17 cellular contexts compared by ENCODE assay signal in the genomic region with DNA sequence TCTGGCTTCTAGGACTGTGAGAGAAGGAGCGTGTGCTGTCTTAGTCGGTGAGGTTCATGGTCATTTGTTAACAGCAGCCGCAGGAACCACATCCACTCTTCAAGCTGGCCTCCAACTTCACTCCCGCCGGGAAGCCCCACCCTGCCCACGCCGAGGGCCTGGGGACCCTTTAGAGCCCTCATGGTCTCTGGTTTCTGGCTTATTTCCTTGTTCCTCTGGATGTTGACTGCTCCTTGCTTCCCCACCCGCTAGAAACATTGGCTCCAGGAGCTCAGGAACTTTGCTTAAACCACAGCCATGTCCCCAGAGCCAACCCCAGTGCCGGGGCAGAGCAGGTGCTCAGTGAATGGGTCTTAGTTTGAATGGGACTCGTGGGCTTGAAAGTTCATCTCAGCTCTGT. TPM values are rescaled to one million over a fixed set of nuclear protein-coding genes. Genes with fewer than 3 reads are reported as not detected.
A peak's percentile ranks its signal among the peaks of the same experiment; 100 is the strongest.
DNase-seq lines count a peak whose midpoint lies in the region; ATAC-seq and TF ChIP-seq lines count a peak whose summit lies in the region.
"Had no signal": no experiment of that assay in that cellular context is flagged by ENCODE, and none has a peak within 500 bp of the region (broad histone marks: within the 10 kb centered on the region; RNA-seq: fewer than 3 reads in every experiment).

No MANE protein-coding gene starts in this region.

- peaks cover 8% of the 10 kb centered on the region for H3K4me1 Mint-ChIP-seq in neural progenitor cell
- no peaks in the 10 kb centered on the region for H3K4me1 Mint-ChIP-seq in activated naive CD8-positive, alpha-beta T cell treated with anti-CD3 and anti-CD28 coated beads, Interleukin-2, amount 50 U/mL, for 24 hours

- peaks cover 0 to 8% (median 0%) of the 10 kb centered on the region in 11 experiments; a peak in 1 of 22 replicates for H3K27me3 ChIP-seq in BLaER1 treated with 17β-estradiol and CSF1 and Interleukin-3, amounts not matched to agents 10 nM and 100 nM
- H3K27me3 ChIP-seq in neural progenitor cell (no peaks in the 10 kb centered on the region), spleen (replicated peaks in 1 of 7) (peaks cover 0 to 55% (median 0%) of the 10 kb centered on the region in 7 donors), SJCRH30 (0 out of 2 replicates have a peak, but pooled peaks cover 7% of the 10 kb centered on the region)

- WGBS in spleen, 5 donors, result 50 to 79% (median 68%) methylated on average over 10 of the region's 10 CpGs

- peaks cover 19% of the 10 kb centered on the region for H3K9me3 Mint-ChIP-seq in neural progenitor cell
- H3K9me3 Mint-ChIP-seq in activated naive CD8-positive, alpha-beta T cell treated with anti-CD3 and anti-CD28 coated beads, Interleukin-2, amount 50 U/mL, for 24 hours, result peaks cover 4% of the 10 kb centered on the region

- TF ChIP-seq CTCF in neural progenitor cell (IDR thresholded peaks at IDR 0.05) (no peak), spleen (IDR thresholded peaks at IDR 0.05 in 8 of 11, conservative IDR thresholded peaks at IDR 0.05 in 3 of 11) (no peak)

- H3K27ac Mint-ChIP-seq in neural progenitor cell, result peak overlapping the region; percentile 29
- no peak overlapping the region for H3K27ac Mint-ChIP-seq in activated naive CD8-positive, alpha-beta T cell treated with anti-CD3 and anti-CD28 coated beads, Interleukin-2, amount 50 U/mL, for 24 hours
- H3K27ac Mint-ChIP-seq: CD14-positive monocyte had no signal

- intact Hi-C loops in spleen (cut with DNase I; ENCODE audit: low total_unique reads), result no loop called here

- TF ChIP-seq POLR2A in spleen (IDR thresholded peaks at IDR 0.05), result no peak

- H3K4me3 Mint-ChIP-seq in neural progenitor cell, result no peak overlapping the region
- H3K4me3 Mint-ChIP-seq in activated naive CD8-positive, alpha-beta T cell treated with anti-CD3 and anti-CD28 coated beads, Interleukin-2, amount 50 U/mL, for 24 hours, result no peak overlapping the region
- H3K4me3 Mint-ChIP-seq: CD14-positive monocyte had no signal

- peaks cover 0 to 24% (median 10%) of the 10 kb centered on the region in 11 experiments; a peak in 12 of 22 replicates for H3K36me3 ChIP-seq in BLaER1 treated with 17β-estradiol and CSF1 and Interleukin-3, amounts not matched to agents 10 nM and 100 nM
- H3K36me3 ChIP-seq in neural progenitor cell (no peaks in the 10 kb centered on the region), spleen (peaks cover 0 to 3% (median 0%) of the 10 kb centered on the region in 6 donors), SJCRH30 (no peaks in the 10 kb centered on the region)

- H2AFZ ChIP-seq in neural progenitor cell (replicated peaks), result no peak overlapping the region
- H2AFZ ChIP-seq: GM23248 had no signal

- H3K9me3 ChIP-seq in BLaER1 treated with 17β-estradiol and CSF1 and Interleukin-3, amounts not matched to agents 10 nM and 100 nM (replicated peaks in 1 of 11), result peaks cover 7 to 20% (median 14%) of the 10 kb centered on the region in 11 experiments; a peak in 17 of 22 replicates
- H3K9me3 ChIP-seq in neural progenitor cell (ENCODE audit: low read depth) (no peaks in the 10 kb centered on the region), spleen (peaks cover 0 to 16% (median 10%) of the 10 kb centered on the region in 8 donors), SJCRH30 (replicated peaks) (no peaks in the 10 kb centered on the region; the same call in 1 of the 2 replicates)

- no peaks in the 10 kb centered on the region for H3K36me3 Mint-ChIP-seq in neural progenitor cell
- no peaks in the 10 kb centered on the region for H3K36me3 Mint-ChIP-seq in activated naive CD8-positive, alpha-beta T cell treated with anti-CD3 and anti-CD28 coated beads, Interleukin-2, amount 50 U/mL, for 24 hours (ENCODE audit: low read depth)
- H3K36me3 Mint-ChIP-seq: CD14-positive monocyte had no signal

- H3K4me1 ChIP-seq in BLaER1 treated with 17β-estradiol and CSF1 and Interleukin-3, amounts not matched to agents 10 nM and 100 nM, result peaks cover 35 to 72% (median 65%) of the 10 kb centered on the region in 10 experiments
- H3K4me1 ChIP-seq in neural progenitor cell, result peaks cover 4% of the 10 kb centered on the region
- peaks cover 0 to 9% (median 2%) of the 10 kb centered on the region in 6 donors for H3K4me1 ChIP-seq in spleen
- no peaks in the 10 kb centered on the region; the same call in 1 of the 2 replicates for H3K4me1 ChIP-seq in SJCRH30

- peak; percentile 30 for DNase-seq in activated effector memory CD4-positive, alpha-beta T cell treated with anti-CD3 and anti-CD28 coated beads, Interleukin-2, amount 50 U/mL, for 16 hours
- no peak for DNase-seq in activated effector memory CD4-positive, alpha-beta T cell treated with Interleukin-2 at 50 U/mL for 16 hours
- DNase-seq in neural progenitor cell (ENCODE audit: low spot score), result no peak
- peak; percentile 19 for DNase-seq in spleen
- no peak for DNase-seq in UCSD-AML1 (lab: John Stamatoyannopoulos, UW; ENCODE audit: unreplicated experiment)
- DNase-seq in SJCRH30, result no peak
- DNase-seq in activated naive CD8-positive, alpha-beta T cell treated with anti-CD3 and anti-CD28 coated beads, Interleukin-2, amount 50 U/mL, for 24 hours, result no peak
- DNase-seq: DMS 273 treated with DMSO at 0.1 percent for 48 hours, GDM1, GM23248, HCEC 1CT, NCI-H187, NCI-H69, RPMI8226 had no signal

- peaks cover 16% of the 10 kb centered on the region for H3K27me3 Mint-ChIP-seq in neural progenitor cell (ENCODE audit: insufficient read depth, low read depth)
- H3K27me3 Mint-ChIP-seq in activated naive CD8-positive, alpha-beta T cell treated with anti-CD3 and anti-CD28 coated beads, Interleukin-2, amount 50 U/mL, for 24 hours, result peaks cover 4% of the 10 kb centered on the region

- peaks cover 0 to 33% (median 0%) of the 10 kb centered on the region in 11 experiments; a peak in 4 of 22 replicates for H4K20me1 ChIP-seq in BLaER1 treated with 17β-estradiol and CSF1 and Interleukin-3, amounts not matched to agents 10 nM and 100 nM
- no peaks in the 10 kb centered on the region for H4K20me1 ChIP-seq in neural progenitor cell (ENCODE audit: low read depth)

- H3F3A ChIP-seq in neural progenitor cell (ENCODE audit: low read depth), result peaks cover 4% of the 10 kb centered on the region

- no peaks in the 10 kb centered on the region for H3K79me2 ChIP-seq in neural progenitor cell (ENCODE audit: low read depth)

- H3K4me2 ChIP-seq in BLaER1 treated with 17β-estradiol and CSF1 and Interleukin-3, amounts not matched to agents 10 nM and 100 nM, result peak overlapping the region; percentile 39 to 86 (median 70)
- no peak overlapping the region for H3K4me2 ChIP-seq in neural progenitor cell

- H3K4me3 ChIP-seq in BLaER1 treated with 17β-estradiol and CSF1 and Interleukin-3, amounts not matched to agents 10 nM and 100 nM, result no peak overlapping the region
- H3K4me3 ChIP-seq in neural progenitor cell (no peak overlapping the region), spleen (no peak overlapping the region), SJCRH30 (no peak overlapping the region)
- H3K4me3 ChIP-seq: GM12878, GM23248 had no signal

- ATAC-seq in activated naive CD8-positive, alpha-beta T cell treated with anti-CD3 and anti-CD28 coated beads, Interleukin-2, amount 50 U/mL, for 24 hours, result no peak
- ATAC-seq: GM12878 had no signal

- H3K27ac ChIP-seq in BLaER1 treated with 17β-estradiol and CSF1 and Interleukin-3, amounts not matched to agents 10 nM and 100 nM, result peak overlapping the region in 4 of 11 experiments; percentile 27 to 59 (median 44); a peak in 7 of 22 replicates
- H3K27ac ChIP-seq in neural progenitor cell (no peak overlapping the region), spleen (no peak overlapping the region), SJCRH30 (no peak overlapping the region)
- H3K27ac ChIP-seq: GM23248 had no signal

- peak overlapping the region in 4 of 11 experiments; percentile 8 to 40 (median 23); a peak in 6 of 22 replicates for H3K9ac ChIP-seq in BLaER1 treated with 17β-estradiol and CSF1 and Interleukin-3, amounts not matched to agents 10 nM and 100 nM
- no peak overlapping the region for H3K9ac ChIP-seq in neural progenitor cell
- H3K9ac ChIP-seq: GM23248 had no signal

RNA-seq across cellular contexts. Expression of a gene that starts 40.8 kb away (rescaled TPM):
- 1.6 and 2.3 TPM in 2 replicates for total RNA-seq in neural progenitor cell (ENCODE audit: low replicate concordance)
- total RNA-seq in spleen, result 1 to 10 TPM; 1.2 to 5.5 (median 3.1) TPM
- polyA plus RNA-seq in spleen, result 1 to 10 TPM in 2 of 3 donors, under 1 TPM in 1; 0.26 to 2.5 (median 1.9) TPM
- total RNA-seq in SJCRH30 (2014; rRNA removed; shearing (Covaris generic)), result 0.08 TPM in 1 of 2 replicates, not detected in the other
- polyA plus RNA-seq: CD14-positive monocyte had no signal

Comparison
In these comparisons a context has a peak if more than half of its experiments do, and no peak if none do; other contexts are left out.
1. DNase-seq: peak in activated effector memory CD4-positive, alpha-beta T cell treated with anti-CD3 and anti-CD28 coated beads, Interleukin-2, amount 50 U/mL, for 16 hours (single experiment) and spleen (single experiment); none in activated effector memory CD4-positive, alpha-beta T cell treated with Interleukin-2 at 50 U/mL for 16 hours (single experiment), neural progenitor cell (single experiment), UCSD-AML1 (single experiment), SJCRH30 (0 of 2) and activated naive CD8-positive, alpha-beta T cell treated with anti-CD3 and anti-CD28 coated beads, Interleukin-2, amount 50 U/mL, for 24 hours (single experiment).